32 cellular contexts compared by ENCODE assay signal in genomic region chr2:170550501-170550900, GRCh38.
"Had no signal": no experiment of that assay in that cellular context is flagged by ENCODE, and none has a peak within 500 bp of the region (broad histone marks: within the 10 kb centered on the region; RNA-seq: fewer than 3 reads in every experiment).

No MANE protein-coding gene starts in this region.

- H3K9me3 ChIP-seq: adrenal gland had no signal

- H3K4me1 ChIP-seq: adrenal gland, body of pancreas, breast epithelium had no signal

- H3K36me3 ChIP-seq: adrenal gland, brain microvascular endothelial cell, breast epithelium had no signal

- H3K27me3 ChIP-seq: adrenal gland, body of pancreas, brain microvascular endothelial cell, breast epithelium had no signal

- H3K27ac ChIP-seq: adrenal gland, body of pancreas, brain microvascular endothelial cell, breast epithelium, VCaP had no signal

- ATAC-seq: activated CD8-positive, alpha-beta T cell treated with anti-CD3 and anti-CD28 coated beads for 36 hours; activated naive CD4-positive, alpha-beta T cell treated with anti-CD3 and anti-CD28 coated beads, Interleukin-2, amount 50 U/mL, for 72 hours; activated T-cell treated with anti-CD3 and anti-CD28 coated beads, Interleukin-2, amount 50 U/mL, for 4 hours; activated T-cell treated with anti-CD3 and anti-CD28 coated beads, Interleukin-2, amount 50 U/mL, for 72 hours; activated T-helper 17 cell treated with anti-CD3 and anti-CD28 coated beads, Interleukin-2, amount 50 U/mL, for 72 hours; body of pancreas had no signal

- H3K4me3 ChIP-seq: adrenal gland, body of pancreas, breast epithelium had no signal

- DNase-seq: activated B cell treated with CpG ODN at 0.5 μM for 24 hours; activated CD4-positive, alpha-beta memory T cell treated with anti-CD3 and anti-CD28 coated beads for 36 hours; activated CD4-positive, alpha-beta T cell treated with anti-CD3 and anti-CD28 coated beads for 4 hours; activated CD4-positive, alpha-beta T cell treated with anti-CD3 and anti-CD28 coated beads, Interleukin-2, amount 10 ng/mL, durations not matched to agents 24 days and 14 days; activated CD4-positive, alpha-beta T cell treated with anti-CD3 and anti-CD28 coated beads, Interleukin-2, amount 50 U/mL, for 1 hour; activated CD4-positive, alpha-beta T cell treated with anti-CD3 and anti-CD28 coated beads, Interleukin-2, amount 50 U/mL, for 4 hours; activated CD4-positive, CD25-positive, alpha-beta regulatory T cell treated with anti-CD3 and anti-CD28 coated beads, Interleukin-2, amount 50 U/mL, for 72 hours; activated CD8-positive, alpha-beta memory T cell treated with anti-CD3 and anti-CD28 coated beads, Interleukin-2, amount 50 U/mL, for 4 hours; activated CD8-positive, alpha-beta T cell treated with anti-CD3 and anti-CD28 coated beads for 36 hours; activated effector memory CD4-positive, alpha-beta T cell treated with anti-CD3 and anti-CD28 coated beads, Interleukin-2, amount 50 U/mL, for 16 hours; activated gamma-delta T cell treated with Interleukin-2 at 50 U/mL for 16 hours; activated naive CD4-positive, alpha-beta T cell; activated naive CD4-positive, alpha-beta T cell treated with anti-CD3 and anti-CD28 coated beads for 36 hours; activated naive CD4-positive, alpha-beta T cell treated with anti-CD3 and anti-CD28 coated beads, Interleukin-2, amount 50 U/mL, for 16 hours; activated naive CD8-positive, alpha-beta T cell treated with anti-CD3 and anti-CD28 coated beads for 36 hours; activated T-cell treated with anti-CD3 and anti-CD28 coated beads for 4 hours; activated T-cell treated with anti-CD3 and anti-CD28 coated beads, Interleukin-2, amount 50 U/mL, for 1 hour; activated T-cell treated with anti-CD3 and anti-CD28 coated beads, Interleukin-2, amount 50 U/mL, for 4 hours; activated T-cell treated with anti-CD3 and anti-CD28 coated beads, Interleukin-2, amount 50 U/mL, for 72 hours; adrenal gland; amniotic stem cell; aorta; body of pancreas; brain microvascular endothelial cell; central memory CD4-positive, alpha-beta T cell; T-helper 1 cell; T-helper 2 cell; T-helper 9 cell had no signal
